Comparison of ENCODE assay signal across 8 cellular contexts in genomic region chr19:49453757-49454248, GRCh38. TPM values are rescaled to one million over a fixed set of nuclear protein-coding genes. Genes with fewer than 3 reads are reported as not detected.
DNase-seq lines count a peak whose midpoint lies in the region; ATAC-seq lines count a peak whose summit lies in the region.

No MANE protein-coding gene starts in this region.

- H3K4me1 Mint-ChIP-seq in activated CD4-positive, alpha-beta memory T cell treated with anti-CD3 and anti-CD28 coated beads for 36 hours (ENCODE audit: low read depth), result peaks cover 39% of the 10 kb centered on the region
- H3K4me1 Mint-ChIP-seq in stimulated activated naive B cell treated with anti-CD40 and anti-IgM and Interleukin-4, amounts not matched to agents 10 μg/mL and 1 μg/mL and 100 μg/mL, for 72 hours, result peaks cover 26 to 65% of the 10 kb centered on the region in 2 donors

- POLR2A ChIA-PET in activated CD4-positive, alpha-beta memory T cell treated with anti-CD3 and anti-CD28 coated beads for 36 hours (lab: Charles Lee), result interaction anchor here (0.6 to 4.2 kb wide), 9 partner anchors 17 to 440 kb away, joined by 3 to 52 read pairs (median 4); partner anchors contain the start of genes FLT3LG and RPL13A

- H3K9me3 Mint-ChIP-seq in activated CD4-positive, alpha-beta memory T cell treated with anti-CD3 and anti-CD28 coated beads for 36 hours, result no peaks in the 10 kb centered on the region
- no peaks in the 10 kb centered on the region for H3K9me3 Mint-ChIP-seq in stimulated activated naive B cell treated with anti-CD40 and anti-IgM and Interleukin-4, amounts not matched to agents 10 μg/mL and 1 μg/mL and 100 μg/mL, for 72 hours

- WGBS in iPS DF 6.9 (ENCODE audit: insufficient coverage, insufficient read length), result no CpG with 5 or more reads among the region's 11 CpGs

- DNase-seq in DMS53 (lab: John Stamatoyannopoulos, UW), result peak; percentile 47
- no peak for DNase-seq in DMS53 treated with DMSO at 0.1 percent for 48 hours (lab: John Stamatoyannopoulos, UW; ENCODE audit: unreplicated experiment)
- no peak for DNase-seq in activated CD4-positive, alpha-beta memory T cell treated with anti-CD3 and anti-CD28 coated beads for 36 hours
- DNase-seq in iPS DF 6.9 (ENCODE audit: low read depth, low spot score), result no peak
- DNase-seq in stimulated activated naive B cell treated with anti-CD40 and anti-IgM and Interleukin-4, amounts not matched to agents 10 μg/mL and 1 μg/mL and 100 μg/mL, for 72 hours, result peak; percentile 32
- no peak for DNase-seq in SKM-1 (lab: John Stamatoyannopoulos, UW; ENCODE audit: unreplicated experiment)
- DNase-seq in NCI-H2107 treated with DMSO at 0.1 percent for 48 hours (lab: John Stamatoyannopoulos, UW; ENCODE audit: unreplicated experiment), result no peak

- peaks cover 4% of the 10 kb centered on the region; the same call in 1 of the 2 replicates for H3K36me3 ChIP-seq in iPS DF 6.9 (ENCODE audit: control insufficient read depth, insufficient read depth, low read length)

- no peaks in the 10 kb centered on the region for H3K9me3 ChIP-seq in iPS DF 6.9 (ENCODE audit: control insufficient read depth, insufficient read depth, low read length)

- CTCF ChIA-PET in activated CD4-positive, alpha-beta memory T cell treated with anti-CD3 and anti-CD28 coated beads for 36 hours (lab: Charles Lee), result interaction anchor here (1.5 to 5.1 kb wide), 4 partner anchors 16 to 62 kb away, joined by 3 to 29 read pairs (median 19); partner anchors contain the start of gene FLT3LG

- H3K4me1 ChIP-seq in iPS DF 6.9 (ENCODE audit: control insufficient read depth, insufficient read depth, low read length), result no peaks in the 10 kb centered on the region

- H3K27me3 Mint-ChIP-seq in activated CD4-positive, alpha-beta memory T cell treated with anti-CD3 and anti-CD28 coated beads for 36 hours, result no peaks in the 10 kb centered on the region
- no peaks in the 10 kb centered on the region for H3K27me3 Mint-ChIP-seq in stimulated activated naive B cell treated with anti-CD40 and anti-IgM and Interleukin-4, amounts not matched to agents 10 μg/mL and 1 μg/mL and 100 μg/mL, for 72 hours

- intact Hi-C loops in activated CD4-positive, alpha-beta memory T cell treated with anti-CD3 and anti-CD28 coated beads for 36 hours (cut with micrococcal nuclease), result loop anchor here (1.0 to 5.0 kb wide), 9 partner anchors 11 to 571 kb away; partner anchors contain the start of genes FLT3LG, PRMT1, RPL13A and RPS11

- no peaks in the 10 kb centered on the region for H3K27me3 ChIP-seq in iPS DF 6.9 (ENCODE audit: control insufficient read depth, insufficient read depth, low read length)

- ATAC-seq in stimulated activated naive B cell treated with anti-CD40 and anti-IgM and Interleukin-4, amounts not matched to agents 10 μg/mL and 1 μg/mL and 100 μg/mL, for 72 hours (replicated peaks), result peak; percentile 5 to 10
- ATAC-seq in HG02970 (IDR thresholded peaks at IDR 0.05; ENCODE audit: low FRiP score, unreplicated experiment), result no peak

- H3K27ac ChIP-seq in iPS DF 6.9 (ENCODE audit: low read length), result no peak overlapping the region

- H3K4me3 Mint-ChIP-seq in activated CD4-positive, alpha-beta memory T cell treated with anti-CD3 and anti-CD28 coated beads for 36 hours, result peak overlapping the region; percentile 100
- peak overlapping the region; percentile 90 to 100 for H3K4me3 Mint-ChIP-seq in stimulated activated naive B cell treated with anti-CD40 and anti-IgM and Interleukin-4, amounts not matched to agents 10 μg/mL and 1 μg/mL and 100 μg/mL, for 72 hours

- peak overlapping the region; percentile 54; the same call in 1 of the 2 replicates for H3K4me3 ChIP-seq in iPS DF 6.9 (ENCODE audit: low read length)

- peak overlapping the region; percentile 99 for H3K27ac Mint-ChIP-seq in activated CD4-positive, alpha-beta memory T cell treated with anti-CD3 and anti-CD28 coated beads for 36 hours
- H3K27ac Mint-ChIP-seq in stimulated activated naive B cell treated with anti-CD40 and anti-IgM and Interleukin-4, amounts not matched to agents 10 μg/mL and 1 μg/mL and 100 μg/mL, for 72 hours, result peak overlapping the region; percentile 100

- peaks cover 26% of the 10 kb centered on the region for H3K36me3 Mint-ChIP-seq in activated CD4-positive, alpha-beta memory T cell treated with anti-CD3 and anti-CD28 coated beads for 36 hours
- peaks cover 33 to 46% of the 10 kb centered on the region in 2 donors for H3K36me3 Mint-ChIP-seq in stimulated activated naive B cell treated with anti-CD40 and anti-IgM and Interleukin-4, amounts not matched to agents 10 μg/mL and 1 μg/mL and 100 μg/mL, for 72 hours

RNA-seq across cellular contexts. Expression of gene ALDH16A1, which starts 0.8 kb away (rescaled TPM):
- 10 to 100 TPM; 43.7 to 44.2 TPM for total RNA-seq in activated CD4-positive, alpha-beta memory T cell treated with anti-CD3 and anti-CD28 coated beads for 36 hours

RNA-seq across cellular contexts. Expression of gene PIH1D1, which starts 2.2 kb away (rescaled TPM):
- 100 to 1,000 TPM; 117 to 129 TPM for total RNA-seq in activated CD4-positive, alpha-beta memory T cell treated with anti-CD3 and anti-CD28 coated beads for 36 hours

RNA-seq across cellular contexts. Expression of gene SLC17A7, which starts 12.5 kb away (rescaled TPM):
- total RNA-seq in activated CD4-positive, alpha-beta memory T cell treated with anti-CD3 and anti-CD28 coated beads for 36 hours, result under 1 TPM in 1 of 2 experiments, not detected in 1; 0.17 TPM

RNA-seq across cellular contexts. Expression of gene FLT3LG, which starts 20.2 kb away (rescaled TPM):
- 10 to 100 TPM; 50.1 to 51.0 TPM for total RNA-seq in activated CD4-positive, alpha-beta memory T cell treated with anti-CD3 and anti-CD28 coated beads for 36 hours

RNA-seq across cellular contexts. Expression of gene GFY, which starts 28.6 kb away (rescaled TPM):
- not detected for total RNA-seq in activated CD4-positive, alpha-beta memory T cell treated with anti-CD3 and anti-CD28 coated beads for 36 hours

Comparison
In these comparisons a context has a peak if more than half of its experiments do, and no peak if none do; other contexts are left out.
1. DNase-seq: peak in DMS53 (single experiment) and stimulated activated naive B cell treated with anti-CD40 and anti-IgM and Interleukin-4, amounts not matched to agents 10 μg/mL and 1 μg/mL and 100 μg/mL, for 72 hours (single experiment); none in DMS53 treated with DMSO at 0.1 percent for 48 hours (single experiment), activated CD4-positive, alpha-beta memory T cell treated with anti-CD3 and anti-CD28 coated beads for 36 hours (single experiment), iPS DF 6.9 (single experiment), SKM-1 (single experiment) and NCI-H2107 treated with DMSO at 0.1 percent for 48 hours (single experiment).